Comparison of ENCODE assay signal across 10 cellular contexts in the genomic region with DNA sequence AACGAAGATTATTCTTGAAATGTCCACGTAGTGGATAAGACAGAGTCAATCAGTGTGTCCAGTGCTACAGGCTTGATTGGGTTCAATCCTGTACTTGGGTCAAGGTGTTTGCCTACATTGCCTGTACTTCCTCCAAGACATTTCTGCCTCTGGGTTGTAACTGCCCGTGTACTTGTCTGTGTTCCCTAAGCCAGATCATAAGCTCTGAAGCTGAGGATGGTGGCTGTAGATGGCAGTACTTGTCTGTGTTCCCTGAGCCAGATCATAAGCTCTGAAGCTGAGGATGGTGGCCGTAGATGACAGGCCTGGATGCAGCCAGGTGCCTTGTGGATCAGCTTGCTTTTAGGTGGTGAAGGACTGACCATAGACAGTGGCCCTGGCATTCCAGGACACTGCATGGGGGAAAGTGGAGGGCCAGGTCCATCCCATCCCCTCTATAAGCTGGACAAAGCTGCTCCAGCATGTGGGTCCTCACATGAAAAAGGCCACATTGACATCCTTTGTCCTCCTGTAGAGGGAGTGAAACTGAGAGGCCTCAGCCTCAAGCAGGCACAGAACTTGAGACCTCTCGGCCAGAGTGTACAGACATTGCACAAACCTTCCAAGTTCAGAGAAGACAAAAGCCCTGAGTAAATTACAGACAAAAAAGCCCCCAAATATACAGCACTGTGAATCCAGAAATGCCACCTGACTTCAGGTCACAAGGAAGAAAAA. TPM values are rescaled to one million over a fixed set of nuclear protein-coding genes. Genes with fewer than 3 reads are reported as not detected.
A peak's percentile ranks its signal among the peaks of the same experiment; 100 is the strongest.
DNase-seq lines count a peak whose midpoint lies in the region; ATAC-seq and TF ChIP-seq lines count a peak whose summit lies in the region.
"Had no signal": no experiment of that assay in that cellular context is flagged by ENCODE, and none has a peak within 500 bp of the region (broad histone marks: within the 10 kb centered on the region; RNA-seq: fewer than 3 reads in every experiment).

No MANE protein-coding gene starts in this region.

- H3F3A ChIP-seq in OCI-LY1 (ENCODE audit: insufficient read depth, low read length): no peaks in the 10 kb centered on the region

- peaks cover 18% of the 10 kb centered on the region; the same call in 1 of the 2 replicates for H3K79me2 ChIP-seq in OCI-LY1 (ENCODE audit: insufficient read depth, low read length)

- H3K4me1 Mint-ChIP-seq in activated naive CD4-positive, alpha-beta T cell treated with anti-CD3 and anti-CD28 coated beads for 36 hours (ENCODE audit: low read depth): peaks cover 45% of the 10 kb centered on the region
- peaks cover 61% of the 10 kb centered on the region for H3K4me1 Mint-ChIP-seq in stimulated activated naive CD8-positive, alpha-beta T cell treated with anti-CD3 and anti-CD28 coated beads, Interleukin-15, amount 100 ng/mL, for 72 hours

- H3K27me3 Mint-ChIP-seq in activated naive CD4-positive, alpha-beta T cell treated with anti-CD3 and anti-CD28 coated beads for 36 hours (ENCODE audit: low read depth): no peaks in the 10 kb centered on the region
- H3K27me3 Mint-ChIP-seq in stimulated activated naive CD8-positive, alpha-beta T cell treated with anti-CD3 and anti-CD28 coated beads, Interleukin-15, amount 100 ng/mL, for 72 hours: no peaks in the 10 kb centered on the region

- intact Hi-C loops in activated naive CD4-positive, alpha-beta T cell treated with anti-CD3 and anti-CD28 coated beads for 36 hours (cut with micrococcal nuclease): no loop called here

- ATAC-seq in stimulated activated naive CD8-positive, alpha-beta T cell treated with anti-CD3 and anti-CD28 coated beads, Interleukin-15, amount 100 ng/mL, for 72 hours: no peak
- ATAC-seq in GM19328 (IDR thresholded peaks at IDR 0.05; ENCODE audit: unreplicated experiment): no peak
- ATAC-seq: activated naive CD4-positive, alpha-beta T cell treated with anti-CD3 and anti-CD28 coated beads, Interleukin-2, amount 50 U/mL, for 72 hours had no signal

- CTCF ChIA-PET in activated naive CD4-positive, alpha-beta T cell treated with anti-CD3 and anti-CD28 coated beads for 36 hours (lab: Charles Lee): interaction anchor here (1.3 to 2.6 kb wide), 3 partner anchors 24 to 589 kb away, joined by 3 to 20 read pairs (median 5); no protein-coding TSS in a partner anchor

- DNase-seq in activated naive CD4-positive, alpha-beta T cell treated with anti-CD3 and anti-CD28 coated beads for 36 hours: no peak
- no peak for DNase-seq in activated naive CD4-positive, alpha-beta T cell treated with Interleukin-2 at 50 U/mL for 16 hours
- DNase-seq in cerebellar cortex (ENCODE audit: low spot score) (peak; percentile 48), ecto neural progenitor cell (ENCODE audit: low spot score) (no peak), NAMALWA (ENCODE audit: low spot score) (no peak)
- no peak for DNase-seq in stimulated activated naive CD8-positive, alpha-beta T cell treated with anti-CD3 and anti-CD28 coated beads, Interleukin-15, amount 100 ng/mL, for 72 hours

- peak overlapping the region; percentile 81; the same call in 1 of the 2 replicates for H3K9ac ChIP-seq in OCI-LY1 (ENCODE audit: low read length)

- peaks cover 37% of the 10 kb centered on the region for H3K36me3 Mint-ChIP-seq in activated naive CD4-positive, alpha-beta T cell treated with anti-CD3 and anti-CD28 coated beads for 36 hours (ENCODE audit: low read depth)

- no peaks in the 10 kb centered on the region for H4K20me1 ChIP-seq in OCI-LY1 (ENCODE audit: insufficient read depth, low read length)

- no peaks in the 10 kb centered on the region for H3K9me2 ChIP-seq in OCI-LY1 (ENCODE audit: low read depth, low read length)

- H2AFZ ChIP-seq in OCI-LY1 (ENCODE audit: low read length): no peak overlapping the region

- H3K36me3 ChIP-seq in OCI-LY1 (ENCODE audit: insufficient read depth, low read length): peaks cover 49% of the 10 kb centered on the region

- H3K27ac ChIP-seq in OCI-LY1 (ENCODE audit: low read depth, low read length, poor library complexity, severe bottlenecking): peak overlapping the region; percentile 73

- H3K4me2 ChIP-seq in OCI-LY1 (ENCODE audit: low read length): peak overlapping the region; percentile 99

- H3K27me3 ChIP-seq in OCI-LY1 (ENCODE audit: insufficient read depth, low read length): no peaks in the 10 kb centered on the region

- no peak overlapping the region for H3K27ac Mint-ChIP-seq in activated naive CD4-positive, alpha-beta T cell treated with anti-CD3 and anti-CD28 coated beads for 36 hours
- peak overlapping the region; percentile 46 to 80 for H3K27ac Mint-ChIP-seq in stimulated activated naive CD8-positive, alpha-beta T cell treated with anti-CD3 and anti-CD28 coated beads, Interleukin-15, amount 100 ng/mL, for 72 hours

- H3K4me1 ChIP-seq in OCI-LY1 (ENCODE audit: insufficient read depth, low read length, severe bottlenecking): peaks cover 23% of the 10 kb centered on the region

- H3K9me3 Mint-ChIP-seq in activated naive CD4-positive, alpha-beta T cell treated with anti-CD3 and anti-CD28 coated beads for 36 hours: no peaks in the 10 kb centered on the region
- no peaks in the 10 kb centered on the region for H3K9me3 Mint-ChIP-seq in stimulated activated naive CD8-positive, alpha-beta T cell treated with anti-CD3 and anti-CD28 coated beads, Interleukin-15, amount 100 ng/mL, for 72 hours
- H3K9me3 Mint-ChIP-seq: activated naive CD4-positive, alpha-beta T cell treated with anti-CD3 and anti-CD28 coated beads, Interleukin-2, amount 50 U/mL, for 72 hours had no signal

- no peak; the same call in 1 of the 2 replicates for TF ChIP-seq CTCF in OCI-LY1 (IDR thresholded peaks at IDR 0.05; ENCODE audit: low read length)

- H3K4me3 Mint-ChIP-seq in activated naive CD4-positive, alpha-beta T cell treated with anti-CD3 and anti-CD28 coated beads for 36 hours: peak overlapping the region; percentile 88
- H3K4me3 Mint-ChIP-seq in stimulated activated naive CD8-positive, alpha-beta T cell treated with anti-CD3 and anti-CD28 coated beads, Interleukin-15, amount 100 ng/mL, for 72 hours: peak overlapping the region; percentile 53 to 94

- no peaks in the 10 kb centered on the region for H3K9me3 ChIP-seq in OCI-LY1 (ENCODE audit: low read length)

- H3K4me3 ChIP-seq in OCI-LY1 (ENCODE audit: low read depth, low read length, poor library complexity, severe bottlenecking): peak overlapping the region; percentile 73

RNA-seq across cellular contexts. Expression of a gene that starts 2.0 kb away (rescaled TPM):
- 100 to 1,000 TPM; 207 to 222 TPM for total RNA-seq in activated naive CD4-positive, alpha-beta T cell treated with anti-CD3 and anti-CD28 coated beads for 36 hours

RNA-seq across cellular contexts. Expression of a gene that starts 14.8 kb away (rescaled TPM):
- total RNA-seq in activated naive CD4-positive, alpha-beta T cell treated with anti-CD3 and anti-CD28 coated beads for 36 hours: under 1 TPM; 0.17 to 0.31 TPM
- total RNA-seq: NCI-H460 had no signal

RNA-seq across cellular contexts. Expression of a gene that starts 37.9 kb away (rescaled TPM):
- total RNA-seq in activated naive CD4-positive, alpha-beta T cell treated with anti-CD3 and anti-CD28 coated beads for 36 hours: 10 to 100 TPM; 57.9 to 59.3 TPM

RNA-seq across cellular contexts. Expression of a gene that starts 49.4 kb away (rescaled TPM):
- 100 to 1,000 TPM; 158 to 159 TPM for total RNA-seq in activated naive CD4-positive, alpha-beta T cell treated with anti-CD3 and anti-CD28 coated beads for 36 hours
